ENCODE assay signal across 26 cellular contexts in genomic region chr3:23785097-23785645, GRCh38. TPM values are rescaled to one million over a fixed set of nuclear protein-coding genes. Genes with fewer than 3 reads are reported as not detected.
DNase-seq lines count a peak whose midpoint lies in the region; ATAC-seq and FAIRE-seq lines count a peak whose summit lies in the region.
"Had no signal": no experiment of that assay in that cellular context is flagged by ENCODE, and none has a peak within 500 bp of the region (broad histone marks: within the 10 kb centered on the region; RNA-seq: fewer than 3 reads in every experiment).

No MANE protein-coding gene starts in this region.

- ATAC-seq in left ventricle myocardium superior (peak; percentile 25), Right ventricle myocardium superior (ENCODE audit: poor library complexity) (no peak), HG03159 (IDR thresholded peaks at IDR 0.05; ENCODE audit: unreplicated experiment) (no peak)

- DNase-seq in left ventricle myocardium superior (no peak), Right ventricle myocardium superior (no peak), left kidney (ENCODE audit: low read depth, low spot score) (peak; percentile 52), amniotic stem cell (lab: John Stamatoyannopoulos, UW) (no peak), NCI-H446 (lab: John Stamatoyannopoulos, UW) (no peak)
- DNase-seq: 8988T; ACHN; BE2C; CD8-positive, alpha-beta memory T cell; DMS 273 treated with DMSO at 0.1 percent for 48 hours; DMS79; EL; GDM1; HCEC 1CT; Karpas-422; NCI-H1105; NCI-H146; NCI-H1930; NCI-H2107; NCI-H526 treated with DMSO at 0.1 percent for 48 hours; Peyer's patch; SIG-M5 had no signal

- peak; percentile 98 for FAIRE-seq in endometrium (lab: Jason Lieb, UNC)
- FAIRE-seq: GM12891, H1 had no signal

- intact Hi-C loops in left ventricle myocardium superior (cut with micrococcal nuclease) (no loop called here), Right ventricle myocardium superior (cut with DNase I) (no loop called here)

RNA-seq across cellular contexts. Expression of gene UBE2E1, which starts 20.6 kb away (rescaled TPM):
- total RNA-seq in left ventricle myocardium superior, result 66.0 TPM
- total RNA-seq in Right ventricle myocardium superior, result 69.9 TPM
